Comparison of ENCODE assay signal across 40 cellular contexts in genomic region chr15:100658895-100659294, GRCh38.
"Had no signal": no experiment of that assay in that cellular context is flagged by ENCODE, and none has a peak within 500 bp of the region (broad histone marks: within the 10 kb centered on the region; RNA-seq: fewer than 3 reads in every experiment).

No MANE protein-coding gene starts in this region.

- ATAC-seq: activated CD4-positive, alpha-beta T cell treated with anti-CD3 and anti-CD28 coated beads for 36 hours; activated CD4-positive, CD25-positive, alpha-beta regulatory T cell treated with anti-CD3 and anti-CD28 coated beads, Interleukin-2, amount 50 U/mL, for 24 hours; activated CD8-positive, alpha-beta memory T cell treated with anti-CD3 and anti-CD28 coated beads, Interleukin-2, amount 10 ng/mL, durations not matched to agents 7 days and 5 days; activated CD8-positive, alpha-beta T cell treated with anti-CD3 and anti-CD28 coated beads, Interleukin-2, amount 10 ng/mL, durations not matched to agents 7 days and 5 days; activated naive CD8-positive, alpha-beta T cell treated with anti-CD3 and anti-CD28 coated beads, Interleukin-2, amount 50 U/mL, for 24 hours; WTC11 had no signal

- H3K4me3 Mint-ChIP-seq: activated CD4-positive, alpha-beta memory T cell treated with anti-CD3 and anti-CD28 coated beads, Interleukin-2, amount 10 ng/mL, durations not matched to agents 7 days and 5 days; activated CD4-positive, alpha-beta T cell treated with anti-CD3 and anti-CD28 coated beads for 36 hours; activated CD4-positive, alpha-beta T cell treated with anti-CD3 and anti-CD28 coated beads, Interleukin-2, amount 10 ng/mL, durations not matched to agents 7 days and 5 days; activated CD8-positive, alpha-beta memory T cell treated with anti-CD3 and anti-CD28 coated beads, Interleukin-2, amount 10 ng/mL, durations not matched to agents 7 days and 5 days; activated CD8-positive, alpha-beta T cell treated with anti-CD3 and anti-CD28 coated beads, Interleukin-2, amount 10 ng/mL, durations not matched to agents 7 days and 5 days; activated naive CD4-positive, alpha-beta T cell treated with anti-CD3 and anti-CD28 coated beads, Interleukin-2, amount 10 ng/mL, durations not matched to agents 7 days and 5 days; activated naive CD4-positive, alpha-beta T cell treated with anti-CD3 and anti-CD28 coated beads, Interleukin-2, amount 50 U/mL, for 24 hours; activated naive CD8-positive, alpha-beta T cell; activated naive CD8-positive, alpha-beta T cell treated with anti-CD3 and anti-CD28 coated beads, Interleukin-2, amount 10 ng/mL, durations not matched to agents 7 days and 5 days; activated naive CD8-positive, alpha-beta T cell treated with anti-CD3 and anti-CD28 coated beads, Interleukin-2, amount 50 U/mL, for 24 hours; activated T-cell treated with anti-CD3 and anti-CD28 coated beads, Interleukin-2, amount 50 U/mL, for 24 hours; brain; central memory CD8-positive, alpha-beta T cell; T-helper 1 cell treated with Interleukin-12 subunit alpha and Interleukin-12 subunit beta and Interleukin-4 antibody, amounts not matched to agents 30 μg/mL and 1 μg/mL, for 36 hours; T-helper 2 cell treated with Interferon-gamma antibody and Interleukin-4, amounts not matched to agents 5 μg/mL and 100 μg/mL, for 36 hours; WTC11 had no signal

- H3K27ac Mint-ChIP-seq: activated CD4-positive, alpha-beta memory T cell treated with anti-CD3 and anti-CD28 coated beads, Interleukin-2, amount 10 ng/mL, durations not matched to agents 7 days and 5 days; activated CD4-positive, alpha-beta T cell treated with anti-CD3 and anti-CD28 coated beads for 36 hours; activated CD4-positive, alpha-beta T cell treated with anti-CD3 and anti-CD28 coated beads, Interleukin-2, amount 10 ng/mL, durations not matched to agents 7 days and 5 days; activated CD8-positive, alpha-beta memory T cell treated with anti-CD3 and anti-CD28 coated beads, Interleukin-2, amount 10 ng/mL, durations not matched to agents 7 days and 5 days; activated CD8-positive, alpha-beta T cell treated with anti-CD3 and anti-CD28 coated beads, Interleukin-2, amount 10 ng/mL, durations not matched to agents 7 days and 5 days; activated naive CD4-positive, alpha-beta T cell treated with anti-CD3 and anti-CD28 coated beads, Interleukin-2, amount 10 ng/mL, durations not matched to agents 7 days and 5 days; activated naive CD4-positive, alpha-beta T cell treated with anti-CD3 and anti-CD28 coated beads, Interleukin-2, amount 50 U/mL, for 24 hours; activated naive CD8-positive, alpha-beta T cell; activated naive CD8-positive, alpha-beta T cell treated with anti-CD3 and anti-CD28 coated beads, Interleukin-2, amount 10 ng/mL, durations not matched to agents 7 days and 5 days; activated naive CD8-positive, alpha-beta T cell treated with anti-CD3 and anti-CD28 coated beads, Interleukin-2, amount 50 U/mL, for 24 hours; activated T-cell treated with anti-CD3 and anti-CD28 coated beads, Interleukin-2, amount 50 U/mL, for 24 hours; activated T-helper 2 cell treated with anti-CD3 and anti-CD28 coated beads, Interferon-gamma antibody, Interleukin-2, Interleukin-4, amounts not matched to agents 10 μg/mL and 5 μg/mL and 100 μg/mL, durations not matched to agents 14 hours and 24 hours and 36 hours; brain; T-helper 1 cell treated with Interleukin-12 subunit alpha and Interleukin-12 subunit beta and Interleukin-4 antibody, amounts not matched to agents 30 μg/mL and 1 μg/mL, for 36 hours; T-helper 2 cell treated with Interferon-gamma antibody and Interleukin-4, amounts not matched to agents 5 μg/mL and 100 μg/mL, for 36 hours; WTC11 had no signal

- H3K36me3 Mint-ChIP-seq: activated CD8-positive, alpha-beta memory T cell treated with anti-CD3 and anti-CD28 coated beads, Interleukin-2, amount 10 ng/mL, durations not matched to agents 7 days and 5 days; activated naive CD4-positive, alpha-beta T cell treated with anti-CD3 and anti-CD28 coated beads, Interleukin-2, amount 10 ng/mL, durations not matched to agents 7 days and 5 days; activated naive CD4-positive, alpha-beta T cell treated with anti-CD3 and anti-CD28 coated beads, Interleukin-2, amount 50 U/mL, for 24 hours; activated naive CD8-positive, alpha-beta T cell; activated naive CD8-positive, alpha-beta T cell treated with anti-CD3 and anti-CD28 coated beads, Interleukin-2, amount 10 ng/mL, durations not matched to agents 7 days and 5 days; brain; WTC11 had no signal

- H3K9me3 Mint-ChIP-seq: activated CD4-positive, alpha-beta memory T cell treated with anti-CD3 and anti-CD28 coated beads, Interleukin-2, amount 10 ng/mL, durations not matched to agents 7 days and 5 days; activated CD4-positive, alpha-beta T cell treated with anti-CD3 and anti-CD28 coated beads, Interleukin-2, amount 10 ng/mL, durations not matched to agents 7 days and 5 days; activated naive CD4-positive, alpha-beta T cell treated with anti-CD3 and anti-CD28 coated beads, Interleukin-2, amount 10 ng/mL, durations not matched to agents 7 days and 5 days; activated naive CD4-positive, alpha-beta T cell treated with anti-CD3 and anti-CD28 coated beads, Interleukin-2, amount 50 U/mL, for 24 hours; activated naive CD8-positive, alpha-beta T cell treated with anti-CD3 and anti-CD28 coated beads, Interleukin-2, amount 10 ng/mL, durations not matched to agents 7 days and 5 days; activated naive CD8-positive, alpha-beta T cell treated with anti-CD3 and anti-CD28 coated beads, Interleukin-2, amount 50 U/mL, for 24 hours; activated T-cell treated with anti-CD3 and anti-CD28 coated beads, Interleukin-2, amount 50 U/mL, for 24 hours; activated T-helper 2 cell treated with anti-CD3 and anti-CD28 coated beads, Interferon-gamma antibody, Interleukin-2, Interleukin-4, amounts not matched to agents 10 μg/mL and 5 μg/mL and 100 μg/mL, durations not matched to agents 14 hours and 24 hours and 36 hours; central memory CD8-positive, alpha-beta T cell; T-helper 1 cell treated with Interleukin-12 subunit alpha and Interleukin-12 subunit beta and Interleukin-4 antibody, amounts not matched to agents 30 μg/mL and 1 μg/mL, for 36 hours; T-helper 2 cell treated with Interferon-gamma antibody and Interleukin-4, amounts not matched to agents 5 μg/mL and 100 μg/mL, for 36 hours; WTC11 had no signal

- H3K4me3 ChIP-seq: ascending aorta, cardiac muscle cell had no signal

- H3K27me3 Mint-ChIP-seq: activated naive CD4-positive, alpha-beta T cell treated with anti-CD3 and anti-CD28 coated beads, Interleukin-2, amount 50 U/mL, for 24 hours; activated naive CD8-positive, alpha-beta T cell; activated naive CD8-positive, alpha-beta T cell treated with anti-CD3 and anti-CD28 coated beads, Interleukin-2, amount 50 U/mL, for 24 hours; central memory CD8-positive, alpha-beta T cell had no signal

- H3K36me3 ChIP-seq: ascending aorta, cardiac muscle cell, WERI-Rb-1 had no signal

- H3K27me3 ChIP-seq: ascending aorta, cardiac muscle cell had no signal

- FAIRE-seq: bronchial epithelial cell, TTC549 had no signal

- H3K9me3 ChIP-seq: ascending aorta had no signal

- H3K4me1 Mint-ChIP-seq: activated CD4-positive, alpha-beta memory T cell treated with anti-CD3 and anti-CD28 coated beads, Interleukin-2, amount 10 ng/mL, durations not matched to agents 7 days and 5 days; activated CD4-positive, alpha-beta T cell treated with anti-CD3 and anti-CD28 coated beads for 36 hours; activated CD4-positive, alpha-beta T cell treated with anti-CD3 and anti-CD28 coated beads, Interleukin-2, amount 10 ng/mL, durations not matched to agents 7 days and 5 days; activated CD8-positive, alpha-beta memory T cell treated with anti-CD3 and anti-CD28 coated beads, Interleukin-2, amount 10 ng/mL, durations not matched to agents 7 days and 5 days; activated naive CD4-positive, alpha-beta T cell treated with anti-CD3 and anti-CD28 coated beads, Interleukin-2, amount 10 ng/mL, durations not matched to agents 7 days and 5 days; activated naive CD4-positive, alpha-beta T cell treated with anti-CD3 and anti-CD28 coated beads, Interleukin-2, amount 50 U/mL, for 24 hours; activated naive CD8-positive, alpha-beta T cell treated with anti-CD3 and anti-CD28 coated beads, Interleukin-2, amount 10 ng/mL, durations not matched to agents 7 days and 5 days; activated naive CD8-positive, alpha-beta T cell treated with anti-CD3 and anti-CD28 coated beads, Interleukin-2, amount 50 U/mL, for 24 hours; central memory CD8-positive, alpha-beta T cell had no signal

- DNase-seq: activated CD4-positive, alpha-beta memory T cell treated with anti-CD3 and anti-CD28 coated beads, Interleukin-2, amount 10 ng/mL, durations not matched to agents 7 days and 5 days; activated CD4-positive, alpha-beta T cell treated with anti-CD3 and anti-CD28 coated beads for 1 hour; activated CD4-positive, alpha-beta T cell treated with anti-CD3 and anti-CD28 coated beads for 36 hours; activated CD4-positive, alpha-beta T cell treated with anti-CD3 and anti-CD28 coated beads for 48 hours; activated CD4-positive, alpha-beta T cell treated with anti-CD3 and anti-CD28 coated beads, Interleukin-2, amount 10 ng/mL, durations not matched to agents 7 days and 5 days; activated CD4-positive, alpha-beta T cell treated with anti-CD3 and anti-CD28 coated beads, Interleukin-2, amount 50 U/mL, for 48 hours; activated CD4-positive, CD25-positive, alpha-beta regulatory T cell; activated CD8-positive, alpha-beta memory T cell treated with anti-CD3 and anti-CD28 coated beads for 24 hours; activated CD8-positive, alpha-beta memory T cell treated with anti-CD3 and anti-CD28 coated beads, Interleukin-2, amount 10 ng/mL, durations not matched to agents 7 days and 5 days; activated CD8-positive, alpha-beta memory T cell treated with anti-CD3 and anti-CD28 coated beads, Interleukin-2, amount 50 U/mL, for 48 hours; activated CD8-positive, alpha-beta T cell treated with anti-CD3 and anti-CD28 coated beads, Interleukin-2, amount 10 ng/mL, durations not matched to agents 7 days and 5 days; activated effector memory CD4-positive, alpha-beta T cell treated with Interleukin-2 at 50 U/mL for 16 hours; activated gamma-delta T cell; activated naive CD4-positive, alpha-beta T cell treated with anti-CD3 and anti-CD28 coated beads, Interleukin-2, amount 10 ng/mL, durations not matched to agents 7 days and 5 days; activated naive CD4-positive, alpha-beta T cell treated with Interleukin-2 at 50 U/mL for 16 hours; activated naive CD8-positive, alpha-beta T cell treated with anti-CD3 and anti-CD28 coated beads, Interleukin-2, amount 10 ng/mL, durations not matched to agents 7 days and 5 days; activated naive CD8-positive, alpha-beta T cell treated with anti-CD3 and anti-CD28 coated beads, Interleukin-2, amount 50 U/mL, for 24 hours; activated T-cell treated with anti-CD3 and anti-CD28 coated beads, Interleukin-2, amount 50 U/mL, for 24 hours; activated T-cell treated with anti-CD3 and anti-CD28 coated beads, Interleukin-2, amount 50 U/mL, for 48 hours; amygdala; anterior cingulate cortex; caudate nucleus; cerebellar nuclear complex; T-helper 1 cell; T-helper 2 cell; T-helper 9 cell had no signal

- H3K27ac ChIP-seq: ascending aorta, cardiac muscle cell, WERI-Rb-1 had no signal

- H3K4me1 ChIP-seq: ascending aorta had no signal
